In the genomic region with DNA sequence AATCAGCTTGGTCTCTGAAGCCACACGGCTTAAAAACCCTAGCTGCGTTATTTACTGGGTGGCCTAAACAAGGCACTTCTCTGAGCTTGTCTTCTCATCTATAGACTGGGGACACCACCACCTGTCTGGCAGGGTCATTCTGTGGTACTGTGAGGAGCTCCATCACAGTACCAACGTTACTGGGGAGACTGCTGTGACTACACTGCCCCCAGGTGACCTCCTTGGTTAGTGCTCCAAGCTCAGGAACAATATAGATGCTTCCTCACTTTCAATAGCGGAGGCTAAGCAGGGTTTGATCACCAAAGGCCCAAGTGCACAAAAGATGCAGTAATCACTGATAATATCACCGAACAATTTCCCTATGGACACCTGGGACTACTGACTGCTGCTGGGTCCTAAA, we compare ENCODE assay signal across 8 cellular contexts. TPM values are rescaled to one million over a fixed set of nuclear protein-coding genes. Genes with fewer than 3 reads are reported as not detected.
DNase-seq lines count a peak whose midpoint lies in the region; ATAC-seq and TF ChIP-seq lines count a peak whose summit lies in the region.

No MANE protein-coding gene starts in this region.

- H3K4me1 ChIP-seq in gastroesophageal sphincter (no peaks in the 10 kb centered on the region), psoas muscle (no peaks in the 10 kb centered on the region)

- intact Hi-C loops in psoas muscle (cut with DNase I), result no loop called here

- DNase-seq in COR-L47 (lab: John Stamatoyannopoulos, UW), result peak; percentile 52
- DNase-seq in NCI-H187 treated with DMSO at 0.1 percent for 48 hours (lab: John Stamatoyannopoulos, UW), result peak; percentile 17
- peak; percentile 11 to 16 for DNase-seq in activated CD4-positive, alpha-beta T cell treated with anti-CD3 and anti-CD28 coated beads for 4 hours
- peak in 1 of 2 donors; percentile 46 for DNase-seq in psoas muscle
- no peak for DNase-seq in retina

- TF ChIP-seq CTCF in gastroesophageal sphincter (IDR thresholded peaks at IDR 0.05) (peak; percentile 12 to 59 (median 56)), psoas muscle (IDR thresholded peaks at IDR 0.05) (peak; percentile 45)

- 50 to 93% methylated on average over 2 of the region's 5 CpGs for WGBS in gastroesophageal sphincter (ENCODE audit: low coverage in 1 of 2), 2 donors
- 61 to 68% (median 64%) methylated on average over 5 of the region's 5 CpGs for WGBS in psoas muscle, 3 donors

- no peak for TF ChIP-seq POLR2A in gastroesophageal sphincter (IDR thresholded peaks at IDR 0.05)

- H3K4me3 ChIP-seq in gastroesophageal sphincter, result no peak overlapping the region
- H3K4me3 ChIP-seq in psoas muscle, result no peak overlapping the region

- ATAC-seq in GM19455 (IDR thresholded peaks at IDR 0.05; ENCODE audit: unreplicated experiment), result peak; percentile 57
- ATAC-seq in gastroesophageal sphincter, result peak; percentile 74
- peak; percentile 76 to 88 (median 79) for ATAC-seq in psoas muscle
- no peak for ATAC-seq in GM19463 (IDR thresholded peaks at IDR 0.05; ENCODE audit: unreplicated experiment)

- no peaks in the 10 kb centered on the region for H3K27me3 ChIP-seq in gastroesophageal sphincter
- H3K27me3 ChIP-seq in psoas muscle (ENCODE audit: insufficient read depth in 3 of 3, low read length in 2 of 3), result no peaks in the 10 kb centered on the region

- no peak overlapping the region for H3K27ac ChIP-seq in gastroesophageal sphincter
- no peak overlapping the region for H3K27ac ChIP-seq in psoas muscle

- no peaks in the 10 kb centered on the region for H3K9me3 ChIP-seq in gastroesophageal sphincter
- no peaks in the 10 kb centered on the region for H3K9me3 ChIP-seq in psoas muscle

- H3K36me3 ChIP-seq in gastroesophageal sphincter, result peaks cover 0 to 45% of the 10 kb centered on the region in 2 donors
- peaks cover 0 to 45% of the 10 kb centered on the region in 2 donors for H3K36me3 ChIP-seq in psoas muscle (ENCODE audit: insufficient read depth in 1 of 2, low read depth in 1 of 2)

- TF ChIP-seq EP300 in gastroesophageal sphincter (IDR thresholded peaks at IDR 0.05), result no peak

RNA-seq across cellular contexts. Expression of a gene that starts 18.9 kb away (rescaled TPM):
- total RNA-seq in gastroesophageal sphincter, result 10 to 100 TPM; 50.2 to 73.6 (median 60.5) TPM
- 10 to 100 TPM; 45.7 to 71.7 (median 63.0) TPM for total RNA-seq in psoas muscle
- polyA plus RNA-seq in psoas muscle, result 100 to 1,000 TPM in 1 of 3 donors, 10 to 100 TPM in 2; 56.9 to 109 (median 67.4) TPM

RNA-seq across cellular contexts. Expression of a gene that starts 20.2 kb away (rescaled TPM):
- total RNA-seq in gastroesophageal sphincter (not detected), psoas muscle (under 1 TPM in 1 of 4 donors, not detected in 3; 0.29 TPM)
- polyA plus RNA-seq in psoas muscle, result under 1 TPM; 0.18 to 0.52 (median 0.30) TPM

RNA-seq across cellular contexts. Expression of a gene that starts 26.4 kb away (rescaled TPM):
- total RNA-seq in gastroesophageal sphincter, result 100 to 1,000 TPM; 107 to 132 (median 120) TPM
- total RNA-seq in psoas muscle, result 10 to 100 TPM; 70.2 to 73.4 (median 71.5) TPM
- 100 to 1,000 TPM in 1 of 3 donors, 10 to 100 TPM in 2; 69.2 to 130 (median 78.1) TPM for polyA plus RNA-seq in psoas muscle

RNA-seq across cellular contexts. Expression of a gene that starts 31.8 kb away (rescaled TPM):
- total RNA-seq in gastroesophageal sphincter (1 to 10 TPM in 1 of 4 donors, under 1 TPM in 3; 0.37 to 2.2 (median 0.58) TPM), psoas muscle (10 to 100 TPM in 1 of 4 donors, 1 to 10 TPM in 2, under 1 TPM in 1; 0.53 to 13.9 (median 1.1) TPM)
- polyA plus RNA-seq in psoas muscle, result 1 to 10 TPM; 1.1 to 1.3 (median 1.2) TPM

RNA-seq across cellular contexts. Expression of a gene that starts 36.7 kb away (rescaled TPM):
- total RNA-seq in gastroesophageal sphincter (1 to 10 TPM; 3.2 to 8.9 (median 6.5) TPM), psoas muscle (1 to 10 TPM; 3.3 to 7.7 (median 6.1) TPM)
- polyA plus RNA-seq in psoas muscle, result 1 to 10 TPM; 2.0 to 3.7 (median 2.6) TPM
